Comparison of ENCODE assay signal across 1 cellular context in genomic region chr9:95313010-95313498, GRCh38.
TF ChIP-seq lines count a peak whose summit lies in the region.

No MANE protein-coding gene starts in this region.

TF ChIP-seq in A549, 52 proteins besides CTCF, POLR2A, EP300 and RAD21 (continued from another document):
- TF ChIP-seq HOXB5 (CRISPR knock-in tag; IDR thresholded peaks at IDR 0.05) (no peak), JUN (IDR thresholded peaks at IDR 0.05) (peak in 1 of 2 experiments; percentile 40; a peak in 1 of 5 replicates), FOXS1 (CRISPR knock-in tag; IDR thresholded peaks at IDR 0.05) (no peak)
- TF ChIP-seq, protein P1, sequence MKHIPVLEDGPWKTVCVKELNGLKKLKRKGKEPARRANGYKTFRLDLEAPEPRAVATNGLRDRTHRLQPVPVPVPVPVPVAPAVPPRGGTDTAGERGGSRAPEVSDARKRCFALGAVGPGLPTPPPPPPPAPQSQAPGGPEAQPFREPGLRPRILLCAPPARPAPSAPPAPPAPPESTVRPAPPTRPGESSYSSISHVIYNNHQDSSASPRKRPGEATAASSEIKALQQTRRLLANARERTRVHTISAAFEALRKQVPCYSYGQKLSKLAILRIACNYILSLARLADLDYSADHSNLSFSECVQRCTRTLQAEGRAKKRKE (CRISPR knock-in tag; IDR thresholded peaks at IDR 0.05; ENCODE audit: low read depth) = no peak
